22 cellular contexts compared by ENCODE assay signal in genomic region chr16:12201216-12201615, GRCh38.
A peak's percentile ranks its signal among the peaks of the same experiment; 100 is the strongest.
DNase-seq lines count a peak whose midpoint lies in the region; ATAC-seq, FAIRE-seq and TF ChIP-seq lines count a peak whose summit lies in the region.
"Had no signal": no experiment of that assay in that cellular context is flagged by ENCODE, and none has a peak within 500 bp of the region (broad histone marks: within the 10 kb centered on the region; RNA-seq: fewer than 3 reads in every experiment).

No MANE protein-coding gene starts in this region.

- no peak overlapping the region for H2AK9ac ChIP-seq in IMR-90 (replicated peaks; ENCODE audit: low read depth, low read length, poor library complexity)

- no CpG with 5 or more reads among the region's 1 CpG for WGBS in IMR-90 (ENCODE audit: extremely low coverage in 2 of 2, insufficient read length in 1 of 2), 2 experiments
- 93 to 100% methylated on average over 1 of the region's 1 CpG for WGBS in lower leg skin, 2 donors
- 84% methylated on average over 1 of the region's 1 CpG for WGBS in HepG2 (ENCODE audit: low lambda C conversion rate)

- no peaks in the 10 kb centered on the region for H3K9me3 Mint-ChIP-seq in chondrocyte (ENCODE audit: low read depth)
- H3K9me3 Mint-ChIP-seq in activated CD4-positive, alpha-beta memory T cell treated with anti-CD3 and anti-CD28 coated beads, Interleukin-2, amount 10 ng/mL, durations not matched to agents 7 days and 5 days, result no peaks in the 10 kb centered on the region

- no peak overlapping the region for H3K9ac ChIP-seq in IMR-90 (ENCODE audit: low read depth, low read length)
- H3K9ac ChIP-seq in HepG2 (ENCODE audit: insufficient read depth, low read depth, low read length), result no peak overlapping the region
- H3K9ac ChIP-seq: SK-N-SH had no signal

- no peak overlapping the region for H3K56ac ChIP-seq in IMR-90 (ENCODE audit: extremely low read depth, insufficient read depth, low read length)

- CTCF ChIA-PET in IMR-90 (lab: Yijun Ruan, JAX), result no interaction called here
- CTCF ChIA-PET in activated CD4-positive, alpha-beta memory T cell treated with anti-CD3 and anti-CD28 coated beads, Interleukin-2, amount 10 ng/mL, durations not matched to agents 7 days and 5 days (lab: Charles Lee), result no interaction called here
- CTCF ChIA-PET in HepG2 (lab: Yijun Ruan, JAX; ENCODE audit: low intra/inter-chr PET ratio, low total read pairs), result no interaction called here

- H3K27ac Mint-ChIP-seq in chondrocyte (ENCODE audit: unreplicated experiment), result peak overlapping the region; percentile 79
- H3K27ac Mint-ChIP-seq in activated CD4-positive, alpha-beta memory T cell treated with anti-CD3 and anti-CD28 coated beads, Interleukin-2, amount 10 ng/mL, durations not matched to agents 7 days and 5 days, result no peak overlapping the region

- H2BK20ac ChIP-seq in IMR-90 (ENCODE audit: low read depth, low read length), result no peak overlapping the region

- H3K23ac ChIP-seq in IMR-90 (ENCODE audit: low read depth, low read length), result no peak overlapping the region

- intact Hi-C loops in IMR-90 (cut with micrococcal nuclease), result no loop called here
- intact Hi-C loops in lower leg skin (cut with DNase I; ENCODE audit: low total_unique reads), result no loop called here
- intact Hi-C loops in HepG2 (cut with micrococcal nuclease; ENCODE audit: unreplicated experiment), result no loop called here

- H3K4me3 ChIP-seq in IMR-90 (ENCODE audit: insufficient read depth, low read depth, low read length) (no peak overlapping the region), lower leg skin (ENCODE audit: low read depth, poor library complexity, severe bottlenecking) (no peak overlapping the region), HepG2 (replicated peaks in 1 of 3; ENCODE audit: insufficient read depth in 1 of 3, low read depth in 2 of 3, low read length in 3 of 3) (no peak overlapping the region)

- peaks cover 2% of the 10 kb centered on the region for H3K36me3 Mint-ChIP-seq in chondrocyte (ENCODE audit: low read depth)
- H3K36me3 Mint-ChIP-seq in activated CD4-positive, alpha-beta memory T cell treated with anti-CD3 and anti-CD28 coated beads, Interleukin-2, amount 10 ng/mL, durations not matched to agents 7 days and 5 days (ENCODE audit: low read depth), result no peaks in the 10 kb centered on the region

- TF ChIP-seq CTCF in IMR-90 (conservative IDR thresholded peaks at IDR 0.05; ENCODE audit: low read depth, low read length) (no peak), chondrocyte (IDR thresholded peaks at IDR 0.05) (no peak), lower leg skin (IDR thresholded peaks at IDR 0.05) (no peak), HepG2 (CRISPR knock-in tag; IDR thresholded peaks at IDR 0.05) (no peak)

- H4K20me1 ChIP-seq in IMR-90 (ENCODE audit: insufficient read depth, low read length), result 0 out of 2 replicates have a peak, but pooled peaks cover 5% of the 10 kb centered on the region
- no peaks in the 10 kb centered on the region for H4K20me1 ChIP-seq in HepG2 (ENCODE audit: insufficient read depth, low read length)

- no peaks in the 10 kb centered on the region for H3K27me3 Mint-ChIP-seq in chondrocyte (ENCODE audit: low read depth)
- H3K27me3 Mint-ChIP-seq in activated CD4-positive, alpha-beta memory T cell treated with anti-CD3 and anti-CD28 coated beads, Interleukin-2, amount 10 ng/mL, durations not matched to agents 7 days and 5 days, result no peaks in the 10 kb centered on the region

- H3K4me1 Mint-ChIP-seq in chondrocyte (ENCODE audit: low read depth), result peaks cover 27% of the 10 kb centered on the region
- H3K4me1 Mint-ChIP-seq in activated CD4-positive, alpha-beta memory T cell treated with anti-CD3 and anti-CD28 coated beads, Interleukin-2, amount 10 ng/mL, durations not matched to agents 7 days and 5 days, result peaks cover 5% of the 10 kb centered on the region

- H3K4me2 ChIP-seq in IMR-90 (ENCODE audit: low read depth, low read length) (no peak overlapping the region), HepG2 (ENCODE audit: low read depth, low read length) (no peak overlapping the region)
- H3K4me2 ChIP-seq: SK-N-SH had no signal

- no peak overlapping the region for H3K4me3 Mint-ChIP-seq in chondrocyte (ENCODE audit: unreplicated experiment)
- no peak overlapping the region for H3K4me3 Mint-ChIP-seq in activated CD4-positive, alpha-beta memory T cell treated with anti-CD3 and anti-CD28 coated beads, Interleukin-2, amount 10 ng/mL, durations not matched to agents 7 days and 5 days

- H2BK120ac ChIP-seq in IMR-90 (ENCODE audit: low read depth, low read length), result no peak overlapping the region

- H2AFZ ChIP-seq in IMR-90 (replicated peaks; ENCODE audit: low read length, poor library complexity), result no peak overlapping the region
- H2AFZ ChIP-seq in HepG2 (ENCODE audit: low read length), result no peak overlapping the region

- in situ Hi-C loops in IMR-90 (cut with MboI; ENCODE audit: low sequenced_read_pairs) (loop anchor here (10.0 kb wide), 1 partner anchor 106 kb away; no protein-coding TSS in a partner anchor), HepG2 (cut with HindIII; ENCODE audit: extremely low pct_ligation_motif_present, low pct_unique_long_range_greater_than_20kb) (no loop called here)

- ATAC-seq in IMR-90 (ENCODE audit: low read depth) (peak; percentile 87), HepG2 (no peak)
- ATAC-seq: HCT116, PC-3 had no signal

- no peak overlapping the region for H3K27ac ChIP-seq in IMR-90 (ENCODE audit: insufficient read depth, low read length)
- H3K27ac ChIP-seq in HepG2 (ENCODE audit: extremely low read length, insufficient read depth, low read length), result no peak overlapping the region

- TF ChIP-seq POLR2A in IMR-90 (IDR thresholded peaks at IDR 0.05; ENCODE audit: low read depth, low read length) (no peak), lower leg skin (IDR thresholded peaks at IDR 0.05) (no peak), HepG2 (IDR thresholded peaks at IDR 0.05; ENCODE audit: insufficient read depth in 1 of 2, low read depth in 2 of 2, low read length in 2 of 2) (no peak)

- no peaks in the 10 kb centered on the region for H3K27me3 ChIP-seq in IMR-90 (ENCODE audit: control insufficient read depth, insufficient read depth, low read length)
- no peaks in the 10 kb centered on the region for H3K27me3 ChIP-seq in HepG2 (ENCODE audit: control insufficient read depth in 1 of 2, insufficient read depth in 2 of 2, low read length in 2 of 2)

- H3K9me3 ChIP-seq in IMR-90 (ENCODE audit: control insufficient read depth, insufficient read depth, low read length) (no peaks in the 10 kb centered on the region), HepG2 (ENCODE audit: low read length) (no peaks in the 10 kb centered on the region)
- H3K9me3 ChIP-seq: SK-N-SH had no signal

- H4K91ac ChIP-seq in IMR-90 (ENCODE audit: insufficient read depth, low read depth, low read length), result no peak overlapping the region

- POLR2A ChIA-PET in IMR-90 (lab: Charles Lee; ENCODE audit: unreplicated experiment) (no interaction called here), HepG2 (lab: Yijun Ruan, JAX) (no interaction called here)
- POLR2A ChIA-PET in activated CD4-positive, alpha-beta memory T cell treated with anti-CD3 and anti-CD28 coated beads, Interleukin-2, amount 10 ng/mL, durations not matched to agents 7 days and 5 days (lab: Charles Lee), result no interaction called here

- FAIRE-seq in HepG2 (lab: Jason Lieb, UNC), result no peak
- FAIRE-seq: GM18507 had no signal

- no peak overlapping the region for H2BK15ac ChIP-seq in IMR-90 (ENCODE audit: low read depth, low read length)

- dilution Hi-C loops in IMR-90 (cut with HindIII; ENCODE audit: low sequenced_read_pairs, unreplicated experiment), result no loop called here

- DNase-seq in IMR-90 (peak; percentile 62), chondrocyte (ENCODE audit: low spot score) (no peak), kidney glomerular epithelial cell (lab: John Stamatoyannopoulos, UW) (peak; percentile 49), GM19238 (ENCODE audit: insufficient read length, low spot score) (no peak), lower leg skin (ENCODE audit: low spot score in 2 of 2) (no peak), HepG2 (ENCODE audit: low spot score) (no peak)
- no peak for DNase-seq in activated CD4-positive, alpha-beta memory T cell treated with anti-CD3 and anti-CD28 coated beads, Interleukin-2, amount 10 ng/mL, durations not matched to agents 7 days and 5 days
- DNase-seq: DMS153, DND-41, NCI-H1092 treated with DMSO at 0.1 percent for 48 hours, NCI-H1436, NCI-H187, NCI-H2081 treated with DMSO at 0.1 percent for 48 hours, NCI-H2171, NCI-H226, NCI-H510A treated with DMSO at 0.1 percent for 48 hours, NCI-H774, PC-3, SK-N-SH, SW 1271 had no signal

- H3K79me1 ChIP-seq in IMR-90 (ENCODE audit: low read depth in 1 of 2, low read length in 2 of 2), result peaks cover 3 to 5% of the 10 kb centered on the region in 2 experiments; a peak in 1 of 4 replicates

- no peak overlapping the region for H4K8ac ChIP-seq in IMR-90 (ENCODE audit: low read depth in 2 of 2, low read length in 2 of 2)

- H2BK5ac ChIP-seq in IMR-90 (ENCODE audit: low read depth, low read length, poor library complexity, severe bottlenecking), result no peak overlapping the region

- peaks cover 14% of the 10 kb centered on the region; the same call in 1 of the 2 replicates for H3K9me1 ChIP-seq in IMR-90 (ENCODE audit: insufficient read depth, low read length)

- TF ChIP-seq EP300 in HepG2 (IDR thresholded peaks at IDR 0.05; ENCODE audit: low read depth in 2 of 2, low read length in 2 of 2) (no peak), HepG2 (CRISPR knock-in tag; IDR thresholded peaks at IDR 0.05; ENCODE audit: borderline replicate concordance) (no peak)

- peaks cover 2% of the 10 kb centered on the region; the same call in 1 of the 2 replicates for H3K4me1 ChIP-seq in IMR-90 (ENCODE audit: control insufficient read depth, insufficient read depth, low read length)
- peaks cover 41% of the 10 kb centered on the region for H3K4me1 ChIP-seq in HepG2 (ENCODE audit: insufficient read depth, low read length)

- H3K36me3 ChIP-seq in IMR-90 (ENCODE audit: control insufficient read depth, insufficient read depth, low read length) (no peaks in the 10 kb centered on the region), HepG2 (replicated peaks in 1 of 2; ENCODE audit: control insufficient read depth in 1 of 2, insufficient read depth in 2 of 2, low read length in 2 of 2) (no peaks in the 10 kb centered on the region)

- no TSS peak for BruUV-seq in IMR-90 (replicated peaks; lab: Mats Ljungman, UMichigan)
- no TSS peak for BruUV-seq in HepG2 (replicated peaks; lab: Mats Ljungman, UMichigan)

- no peak overlapping the region for H4K5ac ChIP-seq in IMR-90 (ENCODE audit: low read depth, low read length)

- H3K14ac ChIP-seq in IMR-90 (replicated peaks; ENCODE audit: low read depth, low read length), result no peak overlapping the region

- no peak for TF ChIP-seq RAD21 in IMR-90 (IDR thresholded peaks at IDR 0.05; ENCODE audit: low read length)
- no peak for TF ChIP-seq RAD21 in HepG2 (CRISPR knock-in tag; IDR thresholded peaks at IDR 0.05)

- H3K4ac ChIP-seq in IMR-90 (ENCODE audit: low read depth, low read length), result no peak overlapping the region

- H3K79me2 ChIP-seq in HepG2 (ENCODE audit: insufficient read depth, low read length), result no peaks in the 10 kb centered on the region

- no peak overlapping the region for H3K18ac ChIP-seq in IMR-90 (ENCODE audit: low read depth, low read length)

- H2AK5ac ChIP-seq in IMR-90 (ENCODE audit: low read depth, low read length), result no peak overlapping the region

TF ChIP-seq in IMR-90, 13 proteins besides CTCF, POLR2A, EP300 and RAD21 (continues in another document):
- TF ChIP-seq NFE2L2 (IDR thresholded peaks at IDR 0.05; ENCODE audit: low read depth, low read length), result no peak

Comparison
In these comparisons a context has a peak if more than half of its experiments do, and no peak if none do; other contexts are left out.
1. DNase-seq: peak in IMR-90 (single experiment) and kidney glomerular epithelial cell (single experiment); none in chondrocyte (single experiment), GM19238 (single experiment), lower leg skin (0 of 2), activated CD4-positive, alpha-beta memory T cell treated with anti-CD3 and anti-CD28 coated beads, Interleukin-2, amount 10 ng/mL, durations not matched to agents 7 days and 5 days (single experiment) and HepG2 (single experiment).